30 cellular contexts compared by ENCODE assay signal in the genomic region with DNA sequence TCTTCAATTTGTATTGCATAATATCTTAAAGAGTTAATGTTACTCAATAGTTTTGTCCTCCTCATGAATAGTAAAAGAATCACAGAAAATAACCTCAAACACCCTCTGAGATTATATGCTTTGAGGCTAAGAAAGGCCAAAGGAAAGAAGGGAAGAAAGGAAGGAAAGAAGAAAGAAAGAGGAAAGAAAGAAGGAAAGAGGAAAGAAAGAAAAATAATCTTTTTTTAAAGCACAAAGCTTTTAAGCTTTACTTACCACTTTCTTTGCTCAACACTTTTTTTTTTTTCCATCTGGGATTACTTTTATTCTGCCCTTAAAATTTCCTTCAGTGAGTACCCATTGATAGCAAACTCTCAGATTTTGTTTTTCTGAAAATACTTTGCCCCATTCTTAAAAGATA.
"Had no signal": no experiment of that assay in that cellular context is flagged by ENCODE, and none has a peak within 500 bp of the region (broad histone marks: within the 10 kb centered on the region; RNA-seq: fewer than 3 reads in every experiment).

No MANE protein-coding gene starts in this region.

- H3K27ac Mint-ChIP-seq: activated CD4-positive, alpha-beta memory T cell treated with anti-CD3 and anti-CD28 coated beads for 36 hours; activated CD4-positive, alpha-beta T cell treated with anti-CD3 and anti-CD28 coated beads for 36 hours; activated CD4-positive, alpha-beta T cell treated with anti-CD3 and anti-CD28 coated beads, Interleukin-2, amount 10 ng/mL, durations not matched to agents 24 days and 14 days; activated CD8-positive, alpha-beta memory T cell treated with anti-CD3 and anti-CD28 coated beads, Interleukin-2, amount 10 ng/mL, durations not matched to agents 7 days and 5 days; activated CD8-positive, alpha-beta T cell treated with anti-CD3 and anti-CD28 coated beads, Interleukin-2, amount 10 ng/mL, durations not matched to agents 7 days and 5 days; activated naive CD8-positive, alpha-beta T cell; activated T-helper 17 cell treated with anti-CD3 and anti-CD28 coated beads, Interleukin-2, amount 50 U/mL, for 72 hours; effector memory CD8-positive, alpha-beta T cell had no signal

- FAIRE-seq: astrocyte, bronchial epithelial cell, colon had no signal

- ATAC-seq: foreskin keratinocyte, gastroesophageal sphincter, heart right ventricle had no signal

- H3K4me3 ChIP-seq: esophagus muscularis mucosa, gastroesophageal sphincter had no signal

- H3K27me3 Mint-ChIP-seq: activated CD4-positive, alpha-beta memory T cell treated with anti-CD3 and anti-CD28 coated beads for 36 hours; activated CD4-positive, alpha-beta T cell treated with anti-CD3 and anti-CD28 coated beads for 36 hours; activated CD4-positive, alpha-beta T cell treated with anti-CD3 and anti-CD28 coated beads, Interleukin-2, amount 10 ng/mL, durations not matched to agents 24 days and 14 days; activated CD8-positive, alpha-beta memory T cell treated with anti-CD3 and anti-CD28 coated beads, Interleukin-2, amount 10 ng/mL, durations not matched to agents 7 days and 5 days; activated naive CD8-positive, alpha-beta T cell; activated T-helper 17 cell treated with anti-CD3 and anti-CD28 coated beads, Interleukin-2, amount 50 U/mL, for 72 hours; effector memory CD8-positive, alpha-beta T cell had no signal

- H3K27ac ChIP-seq: brain microvascular endothelial cell, esophagus muscularis mucosa, foreskin keratinocyte, gastroesophageal sphincter, heart right ventricle had no signal

- DNase-seq: activated CD4-positive, alpha-beta memory T cell treated with anti-CD3 and anti-CD28 coated beads for 36 hours; activated CD4-positive, CD25-positive, alpha-beta regulatory T cell; activated CD4-positive, CD25-positive, alpha-beta regulatory T cell treated with anti-CD3 and anti-CD28 coated beads, Interleukin-2, amount 50 U/mL, for 72 hours; activated CD8-positive, alpha-beta memory T cell treated with anti-CD3 and anti-CD28 coated beads, Interleukin-2, amount 10 ng/mL, durations not matched to agents 7 days and 5 days; activated CD8-positive, alpha-beta memory T cell treated with anti-CD3 and anti-CD28 coated beads, Interleukin-2, amount 50 U/mL, for 4 hours; activated CD8-positive, alpha-beta T cell treated with anti-CD3 and anti-CD28 coated beads, Interleukin-2, amount 10 ng/mL, durations not matched to agents 7 days and 5 days; activated effector memory CD4-positive, alpha-beta T cell treated with Interleukin-2 at 50 U/mL for 16 hours; activated gamma-delta T cell treated with Interleukin-2 at 50 U/mL for 16 hours; activated naive CD4-positive, alpha-beta T cell treated with anti-CD3 and anti-CD28 coated beads, Interleukin-2, amount 50 U/mL, for 16 hours; activated naive CD4-positive, alpha-beta T cell treated with Interleukin-2 at 50 U/mL for 16 hours; activated T-cell treated with anti-CD3 and anti-CD28 coated beads, Interleukin-2, amount 50 U/mL, for 1 hour; amniotic stem cell; anterior cingulate cortex; brain microvascular endothelial cell; cortex of kidney; dermis blood vessel endothelial cell; effector CD4-positive, alpha-beta T cell; effector memory CD8-positive, alpha-beta T cell; erythroblast; heart right ventricle had no signal

- H3K27me3 ChIP-seq: brain microvascular endothelial cell, esophagus muscularis mucosa, foreskin keratinocyte, gastroesophageal sphincter, heart right ventricle had no signal

- H3K36me3 Mint-ChIP-seq: activated naive CD8-positive, alpha-beta T cell had no signal

- H3K9me3 Mint-ChIP-seq: activated T-helper 17 cell treated with anti-CD3 and anti-CD28 coated beads, Interleukin-2, amount 50 U/mL, for 72 hours; effector memory CD8-positive, alpha-beta T cell had no signal

- H3K36me3 ChIP-seq: brain microvascular endothelial cell, esophagus muscularis mucosa, gastroesophageal sphincter, heart right ventricle had no signal

- H3K4me3 Mint-ChIP-seq: activated CD4-positive, alpha-beta memory T cell treated with anti-CD3 and anti-CD28 coated beads for 36 hours; activated CD8-positive, alpha-beta T cell treated with anti-CD3 and anti-CD28 coated beads, Interleukin-2, amount 10 ng/mL, durations not matched to agents 7 days and 5 days; activated naive CD8-positive, alpha-beta T cell had no signal

- H3K4me1 ChIP-seq: esophagus muscularis mucosa, foreskin keratinocyte, gastroesophageal sphincter, heart right ventricle had no signal
